In genomic region chr6:86856937-86857563, GRCh38 we compare ENCODE assay signal across 8 cellular contexts.
DNase-seq lines count a peak whose midpoint lies in the region; ATAC-seq, FAIRE-seq and TF ChIP-seq lines count a peak whose summit lies in the region.

No MANE protein-coding gene starts in this region.

- intact Hi-C loops in sciatic nerve (cut with DNase I): no loop called here

- no peaks in the 10 kb centered on the region for H3K36me3 Mint-ChIP-seq in stimulated activated memory B cell treated with anti-CD40 and anti-IgM and Interleukin-4, amounts not matched to agents 10 μg/mL and 1 μg/mL and 100 μg/mL, for 72 hours

- no peak overlapping the region for H3K27ac Mint-ChIP-seq in stimulated activated memory B cell treated with anti-CD40 and anti-IgM and Interleukin-4, amounts not matched to agents 10 μg/mL and 1 μg/mL and 100 μg/mL, for 72 hours

- no peaks in the 10 kb centered on the region for H3K27me3 Mint-ChIP-seq in stimulated activated memory B cell treated with anti-CD40 and anti-IgM and Interleukin-4, amounts not matched to agents 10 μg/mL and 1 μg/mL and 100 μg/mL, for 72 hours

- peak; percentile 19 for DNase-seq in COLO668 (lab: John Stamatoyannopoulos, UW; ENCODE audit: unreplicated experiment)
- no peak for DNase-seq in GM18507 (ENCODE audit: extremely low spot score, insufficient read length, low read depth)
- peak; percentile 47 for DNase-seq in Jurkat, Clone E6-1 (ENCODE audit: low read depth, low spot score)
- DNase-seq in SK-N-MC (ENCODE audit: low read depth, low spot score): peak; percentile 37
- peak; percentile 39 for DNase-seq in fibroblast of mammary gland (ENCODE audit: low read depth)
- DNase-seq in sciatic nerve (ENCODE audit: low spot score): peak; percentile 58

- ATAC-seq in sciatic nerve (no peak), HG03571 (IDR thresholded peaks at IDR 0.05; ENCODE audit: unreplicated experiment) (no peak)
- no peak for ATAC-seq in stimulated activated memory B cell treated with anti-CD40 and anti-IgM and Interleukin-4, amounts not matched to agents 10 μg/mL and 1 μg/mL and 100 μg/mL, for 72 hours

- H3K9me3 ChIP-seq in SK-N-MC (ENCODE audit: low read depth, low read length): no peaks in the 10 kb centered on the region

- no peak overlapping the region for H3K9ac ChIP-seq in SK-N-MC (ENCODE audit: insufficient read length)

- FAIRE-seq in GM18507 (lab: Jason Lieb, UNC): peak; percentile 39

- no peak overlapping the region for H3K4me3 ChIP-seq in Jurkat, Clone E6-1 (ENCODE audit: low read length)
- H3K4me3 ChIP-seq in SK-N-MC (no peak overlapping the region), fibroblast of mammary gland (ENCODE audit: control insufficient read depth, low read depth, low read length) (no peak overlapping the region)

- peak; percentile 70 for TF ChIP-seq CTCF in fibroblast of mammary gland (conservative IDR thresholded peaks at IDR 0.05; ENCODE audit: control insufficient read depth, insufficient read depth, low read depth, low read length)

- H3K4me3 Mint-ChIP-seq in stimulated activated memory B cell treated with anti-CD40 and anti-IgM and Interleukin-4, amounts not matched to agents 10 μg/mL and 1 μg/mL and 100 μg/mL, for 72 hours: no peak overlapping the region

- no peaks in the 10 kb centered on the region for H3K9me3 Mint-ChIP-seq in stimulated activated memory B cell treated with anti-CD40 and anti-IgM and Interleukin-4, amounts not matched to agents 10 μg/mL and 1 μg/mL and 100 μg/mL, for 72 hours

- no peaks in the 10 kb centered on the region for H3K4me1 Mint-ChIP-seq in stimulated activated memory B cell treated with anti-CD40 and anti-IgM and Interleukin-4, amounts not matched to agents 10 μg/mL and 1 μg/mL and 100 μg/mL, for 72 hours

- no peaks in the 10 kb centered on the region for H3K36me3 ChIP-seq in SK-N-MC (ENCODE audit: insufficient read depth, low read length)

- no peak overlapping the region for H3K27ac ChIP-seq in SK-N-MC
